Comparison of ENCODE assay signal across 15 cellular contexts in genomic region chr3:115975796-115976195, GRCh38.
A peak's percentile ranks its signal among the peaks of the same experiment; 100 is the strongest.
DNase-seq lines count a peak whose midpoint lies in the region; ATAC-seq, FAIRE-seq and TF ChIP-seq lines count a peak whose summit lies in the region.
"Had no signal": no experiment of that assay in that cellular context is flagged by ENCODE, and none has a peak within 500 bp of the region (broad histone marks: within the 10 kb centered on the region; RNA-seq: fewer than 3 reads in every experiment).

No MANE protein-coding gene starts in this region.

- no peak for TF ChIP-seq CTCF in endodermal cell (conservative IDR thresholded peaks at IDR 0.05)
- no peak for TF ChIP-seq CTCF in osteocyte (IDR thresholded peaks at IDR 0.05)
- TF ChIP-seq CTCF in CD4-positive, alpha-beta T cell (IDR thresholded peaks at IDR 0.05) = no peak

- H3K9me3 Mint-ChIP-seq in endodermal cell = no peaks in the 10 kb centered on the region
- peaks cover 4% of the 10 kb centered on the region for H3K9me3 Mint-ChIP-seq in osteocyte (ENCODE audit: unreplicated experiment)
- H3K9me3 Mint-ChIP-seq in CD4-positive, alpha-beta memory T cell = peaks cover 0 to 4% (median under 1%) of the 10 kb centered on the region in 8 donors
- H3K9me3 Mint-ChIP-seq in CD4-positive, alpha-beta T cell = no peaks in the 10 kb centered on the region

- no peaks in the 10 kb centered on the region for H3K27me3 Mint-ChIP-seq in endodermal cell (ENCODE audit: insufficient read depth)
- peaks cover 24% of the 10 kb centered on the region for H3K27me3 Mint-ChIP-seq in osteocyte (ENCODE audit: unreplicated experiment)
- H3K27me3 Mint-ChIP-seq in CD4-positive, alpha-beta memory T cell = no peaks in the 10 kb centered on the region
- H3K27me3 Mint-ChIP-seq in CD4-positive, alpha-beta T cell = no peaks in the 10 kb centered on the region
- H3K27me3 Mint-ChIP-seq: CD4-positive, CD25-positive, alpha-beta regulatory T cell had no signal

- H3K27ac ChIP-seq in endodermal cell (ENCODE audit: low read depth, low read length) = no peak overlapping the region
- no peak overlapping the region for H3K27ac ChIP-seq in CD4-positive, alpha-beta memory T cell (ENCODE audit: low read depth, low read length)
- no peak overlapping the region for H3K27ac ChIP-seq in CD4-positive, alpha-beta T cell (ENCODE audit: low read depth, low read length)
- H3K27ac ChIP-seq in small intestine (ENCODE audit: low read depth in 1 of 2, low read length in 1 of 2) = no peak overlapping the region

- H3K9me3 ChIP-seq in endodermal cell (ENCODE audit: control insufficient read depth, low read length) = no peaks in the 10 kb centered on the region
- H3K9me3 ChIP-seq in CD4-positive, alpha-beta memory T cell (ENCODE audit: control insufficient read depth in 1 of 2, low read length in 2 of 2) = no peaks in the 10 kb centered on the region
- no peaks in the 10 kb centered on the region for H3K9me3 ChIP-seq in CD4-positive, alpha-beta T cell (ENCODE audit: control insufficient read depth, low read length)
- H3K9me3 ChIP-seq in small intestine (ENCODE audit: control insufficient read depth, low read depth) = no peaks in the 10 kb centered on the region

- 84 to 86% methylated on average over 1 of the region's 1 CpG for WGBS in endodermal cell (ENCODE audit: insufficient coverage in 1 of 2, insufficient read length in 1 of 2), 2 experiments
- 49 to 66% (median 53%) methylated on average over 1 of the region's 1 CpG for WGBS in small intestine, 3 donors

- ATAC-seq in GM19351 (IDR thresholded peaks at IDR 0.05; ENCODE audit: unreplicated experiment) (peak; percentile 3), HG03432 (IDR thresholded peaks at IDR 0.05; ENCODE audit: unreplicated experiment) (peak; percentile 26)
- no peak for ATAC-seq in CD4-positive, alpha-beta T cell (ENCODE audit: poor library complexity)

- H3K27me3 ChIP-seq in endodermal cell (ENCODE audit: control insufficient read depth, insufficient read depth, low read length, poor library complexity, severe bottlenecking) = no peaks in the 10 kb centered on the region
- no peaks in the 10 kb centered on the region for H3K27me3 ChIP-seq in CD4-positive, alpha-beta memory T cell (ENCODE audit: insufficient read depth, low read length)
- H3K27me3 ChIP-seq in CD4-positive, alpha-beta T cell (ENCODE audit: control insufficient read depth, insufficient read depth, low read length) = no peaks in the 10 kb centered on the region
- H3K27me3 ChIP-seq in small intestine (ENCODE audit: control insufficient read depth in 2 of 2, insufficient read depth in 2 of 2, low read length in 2 of 2) = no peaks in the 10 kb centered on the region

- no peaks in the 10 kb centered on the region for H3K36me3 Mint-ChIP-seq in endodermal cell (ENCODE audit: low read depth)
- H3K36me3 Mint-ChIP-seq in osteocyte (ENCODE audit: unreplicated experiment) = peaks cover 3% of the 10 kb centered on the region
- H3K36me3 Mint-ChIP-seq in CD4-positive, alpha-beta memory T cell = no peaks in the 10 kb centered on the region
- no peaks in the 10 kb centered on the region for H3K36me3 Mint-ChIP-seq in CD4-positive, alpha-beta T cell (ENCODE audit: low read depth)
- H3K36me3 Mint-ChIP-seq: CD4-positive, CD25-positive, alpha-beta regulatory T cell had no signal

- H3K36me3 ChIP-seq in endodermal cell (ENCODE audit: control insufficient read depth, insufficient read depth, low read length) = no peaks in the 10 kb centered on the region
- no peaks in the 10 kb centered on the region for H3K36me3 ChIP-seq in CD4-positive, alpha-beta memory T cell (ENCODE audit: insufficient read depth, low read length)
- no peaks in the 10 kb centered on the region for H3K36me3 ChIP-seq in small intestine (ENCODE audit: control insufficient read depth in 2 of 2, insufficient read depth in 2 of 2, low read length in 2 of 2)

- CTCF ChIA-PET in CD4-positive, alpha-beta memory T cell (lab: Charles Lee; ENCODE audit: partially characterized antibody) = no interaction called here
- CTCF ChIA-PET in CD4-positive, alpha-beta T cell (lab: Charles Lee) = no interaction called here

- POLR2A ChIA-PET in CD4-positive, alpha-beta memory T cell (lab: Charles Lee; ENCODE audit: partially characterized antibody) = no interaction called here
- POLR2A ChIA-PET in CD4-positive, alpha-beta T cell (lab: Charles Lee) = no interaction called here

- H3K27ac Mint-ChIP-seq in endodermal cell = peak overlapping the region; percentile 11
- peak overlapping the region; percentile 19 for H3K27ac Mint-ChIP-seq in osteocyte (ENCODE audit: unreplicated experiment)
- no peak overlapping the region for H3K27ac Mint-ChIP-seq in CD4-positive, alpha-beta memory T cell
- H3K27ac Mint-ChIP-seq in CD4-positive, alpha-beta T cell = no peak overlapping the region
- H3K27ac Mint-ChIP-seq: CD4-positive, CD25-positive, alpha-beta regulatory T cell had no signal

- peaks cover 45% of the 10 kb centered on the region for H3K4me1 Mint-ChIP-seq in endodermal cell
- peaks cover 14% of the 10 kb centered on the region for H3K4me1 Mint-ChIP-seq in osteocyte (ENCODE audit: unreplicated experiment)
- peaks cover 0 to 4% (median 0%) of the 10 kb centered on the region in 4 donors for H3K4me1 Mint-ChIP-seq in CD4-positive, alpha-beta memory T cell
- no peaks in the 10 kb centered on the region for H3K4me1 Mint-ChIP-seq in CD4-positive, alpha-beta T cell (ENCODE audit: low read depth)
- H3K4me1 Mint-ChIP-seq: CD4-positive, CD25-positive, alpha-beta regulatory T cell had no signal

- H3K4me3 Mint-ChIP-seq in endodermal cell (no peak overlapping the region), osteocyte (ENCODE audit: unreplicated experiment) (no peak overlapping the region)
- H3K4me3 Mint-ChIP-seq in CD4-positive, alpha-beta memory T cell = no peak overlapping the region
- no peak overlapping the region for H3K4me3 Mint-ChIP-seq in CD4-positive, alpha-beta T cell
- H3K4me3 Mint-ChIP-seq: CD4-positive, CD25-positive, alpha-beta regulatory T cell had no signal

- peak overlapping the region; percentile 7 for H3K4me3 ChIP-seq in endodermal cell (ENCODE audit: low read length)
- H3K4me3 ChIP-seq in CD4-positive, alpha-beta memory T cell (ENCODE audit: low read length in 2 of 2) = no peak overlapping the region
- H3K4me3 ChIP-seq in small intestine (ENCODE audit: low read depth in 1 of 2, low read length in 2 of 2) = no peak overlapping the region

- no peak for FAIRE-seq in small intestine (lab: Jason Lieb, UNC)
- FAIRE-seq: D721Med had no signal

- DNase-seq in endodermal cell (no peak), osteocyte (ENCODE audit: extremely low spot score, unreplicated experiment) (no peak), OCI-M2 (lab: John Stamatoyannopoulos, UW; ENCODE audit: unreplicated experiment) (no peak), small intestine (no peak)
- DNase-seq in CD4-positive, alpha-beta memory T cell = no peak
- DNase-seq in CD4-positive, alpha-beta T cell = no peak
- DNase-seq: AML-193; CD4-positive, CD25-positive, alpha-beta regulatory T cell; DND-41; GDM1; Kasumi-1; NCI-H2029 had no signal

- no peak overlapping the region for H3K9ac ChIP-seq in endodermal cell (ENCODE audit: extremely low read depth, low read length, poor library complexity, severe bottlenecking)

- H3K4me1 ChIP-seq in endodermal cell (ENCODE audit: control insufficient read depth, insufficient read depth, low read length) (no peaks in the 10 kb centered on the region), small intestine (ENCODE audit: control insufficient read depth in 2 of 2, insufficient read depth in 1 of 2, low read depth in 1 of 2, low read length in 1 of 2) (no peaks in the 10 kb centered on the region)
- H3K4me1 ChIP-seq in CD4-positive, alpha-beta memory T cell (ENCODE audit: insufficient read depth, low read length) = no peaks in the 10 kb centered on the region

- intact Hi-C loops in CD4-positive, alpha-beta memory T cell (cut with micrococcal nuclease) = no loop called here
- intact Hi-C loops in CD4-positive, alpha-beta T cell (cut with DNase I, micrococcal nuclease) = no loop called here

Comparison
In these comparisons a context has a peak if more than half of its experiments do, and no peak if none do; other contexts are left out.
1. H3K27ac Mint-ChIP-seq: peak in endodermal cell (single experiment) and osteocyte (single experiment); none in CD4-positive, alpha-beta memory T cell (0 of 7) and CD4-positive, alpha-beta T cell (single experiment).